ENCODE assay signal across 9 cellular contexts in the genomic region with DNA sequence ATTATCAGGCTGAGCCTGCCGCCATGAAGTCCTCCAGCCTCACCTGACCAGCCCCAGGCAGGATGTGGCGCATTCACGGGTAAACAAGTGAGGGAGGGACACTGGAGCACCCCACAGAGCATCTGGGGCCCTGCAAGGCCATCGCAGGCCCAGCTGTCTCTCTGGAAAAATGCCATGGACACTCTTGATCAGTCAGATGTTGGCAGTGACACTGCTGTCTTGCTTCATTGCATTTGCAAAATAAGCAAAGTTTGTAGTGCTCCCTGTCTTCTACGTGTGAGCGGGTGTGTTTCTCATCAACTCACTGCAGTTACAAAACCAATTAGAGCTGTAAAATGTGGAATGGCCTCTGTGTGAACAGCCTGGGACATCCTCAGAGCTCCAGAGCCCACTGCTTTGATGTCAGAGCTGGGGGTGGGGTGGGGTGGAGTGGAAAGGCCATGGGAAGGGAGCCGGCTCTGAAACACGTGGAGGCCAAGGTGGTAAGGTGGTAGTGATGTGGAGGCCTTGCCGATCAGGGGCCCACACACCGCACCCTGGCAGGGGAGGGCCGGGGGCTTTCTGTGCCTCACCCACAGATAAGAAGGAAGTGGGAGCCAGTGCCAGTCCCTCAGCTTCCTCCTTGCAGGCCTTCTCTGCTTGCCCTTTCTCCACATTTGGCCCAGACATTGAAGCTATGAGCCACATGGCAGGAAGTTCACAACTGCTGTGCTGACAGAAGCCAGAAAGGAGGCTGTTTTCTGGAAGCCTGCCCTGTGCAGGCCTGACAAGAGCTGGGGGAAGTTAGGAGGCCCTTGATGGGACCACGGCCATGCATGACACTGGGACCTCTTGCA.
A peak's percentile ranks its signal among the peaks of the same experiment; 100 is the strongest.
DNase-seq lines count a peak whose midpoint lies in the region; ATAC-seq lines count a peak whose summit lies in the region.
"Had no signal": no experiment of that assay in that cellular context is flagged by ENCODE, and none has a peak within 500 bp of the region (broad histone marks: within the 10 kb centered on the region; RNA-seq: fewer than 3 reads in every experiment).

No MANE protein-coding gene starts in this region.

- H3K4me1 Mint-ChIP-seq in activated T-cell treated with anti-CD3 and anti-CD28 coated beads, Interleukin-2, amount 50 U/mL, for 24 hours (ENCODE audit: low read depth) = peaks cover 6% of the 10 kb centered on the region
- peaks cover 3% of the 10 kb centered on the region for H3K4me1 Mint-ChIP-seq in activated CD4-positive, alpha-beta T cell treated with anti-CD3 and anti-CD28 coated beads for 36 hours

- DNase-seq in H4 (ENCODE audit: low spot score) = peak; percentile 35
- DNase-seq in OCI-M1 (lab: John Stamatoyannopoulos, UW) = peak; percentile 49
- DNase-seq in left cardiac atrium = peak; percentile 78
- DNase-seq in sciatic nerve (ENCODE audit: low spot score) = peak; percentile 75
- DNase-seq in stimulated activated CD4-positive, alpha-beta T cell treated with anti-CD3 and anti-CD28 coated beads, Interleukin-4, amount 100 ng/mL, for 4 hours = no peak
- no peak for DNase-seq in activated T-cell treated with anti-CD3 and anti-CD28 coated beads, Interleukin-2, amount 50 U/mL, for 24 hours
- no peak for DNase-seq in activated CD4-positive, alpha-beta T cell treated with anti-CD3 and anti-CD28 coated beads for 36 hours
- no peak for DNase-seq in stimulated activated CD4-positive, alpha-beta T cell treated with anti-CD3 and anti-CD28 coated beads, Interleukin-4, amount 100 ng/mL, for 24 hours

- CTCF ChIA-PET in activated CD4-positive, alpha-beta T cell treated with anti-CD3 and anti-CD28 coated beads for 36 hours (lab: Charles Lee) = interaction anchor here (1.5 kb wide), 1 partner anchor 11 kb away, joined by 4 read pairs; no protein-coding TSS in a partner anchor

- POLR2A ChIA-PET in activated CD4-positive, alpha-beta T cell treated with anti-CD3 and anti-CD28 coated beads for 36 hours (lab: Charles Lee) = no interaction called here

- intact Hi-C loops in left cardiac atrium (cut with DNase I) (no loop called here), sciatic nerve (cut with DNase I) (no loop called here)
- intact Hi-C loops in activated CD4-positive, alpha-beta T cell treated with anti-CD3 and anti-CD28 coated beads for 36 hours (cut with DNase I, micrococcal nuclease) = loop anchor here in 1 of 2 experiments (10.0 kb wide), 1 partner anchor 55 kb away; no protein-coding TSS in a partner anchor

- H3K27ac Mint-ChIP-seq in activated T-cell treated with anti-CD3 and anti-CD28 coated beads, Interleukin-2, amount 50 U/mL, for 24 hours = no peak overlapping the region
- no peak overlapping the region for H3K27ac Mint-ChIP-seq in activated CD4-positive, alpha-beta T cell treated with anti-CD3 and anti-CD28 coated beads for 36 hours

- no peaks in the 10 kb centered on the region for H3K9me3 Mint-ChIP-seq in activated T-cell treated with anti-CD3 and anti-CD28 coated beads, Interleukin-2, amount 50 U/mL, for 24 hours
- no peaks in the 10 kb centered on the region for H3K9me3 Mint-ChIP-seq in activated CD4-positive, alpha-beta T cell treated with anti-CD3 and anti-CD28 coated beads for 36 hours (ENCODE audit: low read depth)
- H3K9me3 Mint-ChIP-seq: naive thymus-derived CD8-positive, alpha-beta T cell had no signal

- H3K36me3 Mint-ChIP-seq in activated T-cell treated with anti-CD3 and anti-CD28 coated beads, Interleukin-2, amount 50 U/mL, for 24 hours (ENCODE audit: low read depth) = no peaks in the 10 kb centered on the region
- no peaks in the 10 kb centered on the region for H3K36me3 Mint-ChIP-seq in activated CD4-positive, alpha-beta T cell treated with anti-CD3 and anti-CD28 coated beads for 36 hours (ENCODE audit: low read depth)
- H3K36me3 Mint-ChIP-seq: naive thymus-derived CD8-positive, alpha-beta T cell had no signal

- H3K27me3 Mint-ChIP-seq in activated T-cell treated with anti-CD3 and anti-CD28 coated beads, Interleukin-2, amount 50 U/mL, for 24 hours = no peaks in the 10 kb centered on the region
- no peaks in the 10 kb centered on the region for H3K27me3 Mint-ChIP-seq in activated CD4-positive, alpha-beta T cell treated with anti-CD3 and anti-CD28 coated beads for 36 hours
- H3K27me3 Mint-ChIP-seq: naive thymus-derived CD8-positive, alpha-beta T cell had no signal

- peak; percentile 86 for ATAC-seq in left cardiac atrium
- peak; percentile 87 for ATAC-seq in sciatic nerve
- no peak for ATAC-seq in activated CD4-positive, alpha-beta T cell treated with anti-CD3 and anti-CD28 coated beads for 36 hours
- ATAC-seq: naive thymus-derived CD8-positive, alpha-beta T cell had no signal

- H3K4me3 Mint-ChIP-seq in activated T-cell treated with anti-CD3 and anti-CD28 coated beads, Interleukin-2, amount 50 U/mL, for 24 hours = no peak overlapping the region
- no peak overlapping the region for H3K4me3 Mint-ChIP-seq in activated CD4-positive, alpha-beta T cell treated with anti-CD3 and anti-CD28 coated beads for 36 hours
- H3K4me3 Mint-ChIP-seq: naive thymus-derived CD8-positive, alpha-beta T cell had no signal

Comparison
In these comparisons a context has a peak if more than half of its experiments do, and no peak if none do; other contexts are left out.
1. DNase-seq: peak in H4 (single experiment), OCI-M1 (single experiment), left cardiac atrium (single experiment) and sciatic nerve (single experiment); none in stimulated activated CD4-positive, alpha-beta T cell treated with anti-CD3 and anti-CD28 coated beads, Interleukin-4, amount 100 ng/mL, for 4 hours (0 of 2), activated T-cell treated with anti-CD3 and anti-CD28 coated beads, Interleukin-2, amount 50 U/mL, for 24 hours (single experiment), activated CD4-positive, alpha-beta T cell treated with anti-CD3 and anti-CD28 coated beads for 36 hours (single experiment) and stimulated activated CD4-positive, alpha-beta T cell treated with anti-CD3 and anti-CD28 coated beads, Interleukin-4, amount 100 ng/mL, for 24 hours (single experiment).